In genomic region chr1:166819982-166820381, GRCh38 we compare ENCODE assay signal across 8 cellular contexts.
"Had no signal": no experiment of that assay in that cellular context is flagged by ENCODE, and none has a peak within 500 bp of the region (broad histone marks: within the 10 kb centered on the region; RNA-seq: fewer than 3 reads in every experiment).

No MANE protein-coding gene starts in this region.

- DNase-seq: GM23248, GOT3, H7, HFFc6 had no signal

- H3K4me1 ChIP-seq: HAP-1 had no signal

- H3K9me3 ChIP-seq: HAP-1 had no signal

- H3K4me3 ChIP-seq: GM23248, HAP-1 had no signal

- ATAC-seq: HCT116, HepG2 had no signal

- H3K27ac ChIP-seq: GM23248, HL-60 had no signal

- H3K36me3 ChIP-seq: HAP-1 had no signal
